In the genomic region with DNA sequence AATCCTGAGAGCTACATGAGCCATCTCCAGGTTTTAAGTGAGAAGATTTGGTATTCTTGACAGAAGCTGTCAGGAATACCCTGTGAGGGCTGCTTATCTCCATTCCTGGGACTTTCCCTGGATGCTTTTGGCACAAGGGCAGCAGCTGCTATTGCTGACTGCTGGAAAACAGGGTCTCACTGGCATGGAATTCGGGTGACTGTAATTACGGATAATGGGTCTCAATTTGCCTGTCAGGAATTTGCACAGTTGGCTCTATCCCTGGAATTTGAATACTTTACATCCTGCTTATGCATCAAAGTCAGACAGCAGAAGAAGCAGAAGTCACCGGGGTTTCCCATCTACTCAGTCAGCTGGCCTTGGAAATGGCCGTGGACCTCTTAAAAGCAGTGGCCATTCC, we compare ENCODE assay signal across 14 cellular contexts. TPM values are rescaled to one million over a fixed set of nuclear protein-coding genes. Genes with fewer than 3 reads are reported as not detected.
DNase-seq lines count a peak whose midpoint lies in the region; ATAC-seq, FAIRE-seq and TF ChIP-seq lines count a peak whose summit lies in the region.
"Had no signal": no experiment of that assay in that cellular context is flagged by ENCODE, and none has a peak within 500 bp of the region (broad histone marks: within the 10 kb centered on the region; RNA-seq: fewer than 3 reads in every experiment).

No MANE protein-coding gene starts in this region.

- H3K79me2 ChIP-seq in osteoblast (ENCODE audit: insufficient read depth, low read length): no peaks in the 10 kb centered on the region

- H3K4me2 ChIP-seq in osteoblast (ENCODE audit: insufficient read depth, low read length): peak overlapping the region; percentile 41
- H3K4me2 ChIP-seq: KMS-11 had no signal

- H3K27ac ChIP-seq in esophagus muscularis mucosa (replicated peaks in 1 of 4) (peak overlapping the region in 3 of 4 donors; percentile 13 to 36 (median 24)), osteoblast (ENCODE audit: low read depth, low read length) (no peak overlapping the region)
- H3K27ac ChIP-seq: coronary artery, KMS-11 had no signal

- H3K27me3 ChIP-seq in esophagus muscularis mucosa: no peaks in the 10 kb centered on the region
- no peaks in the 10 kb centered on the region for H3K27me3 ChIP-seq in osteoblast (ENCODE audit: insufficient read depth, low read length)

- no peak for TF ChIP-seq CTCF in esophagus muscularis mucosa (IDR thresholded peaks at IDR 0.05)
- no peak for TF ChIP-seq CTCF in osteoblast (IDR thresholded peaks at IDR 0.05; ENCODE audit: extremely low read depth, low read depth, low read length)

- H4K20me1 ChIP-seq in osteoblast (ENCODE audit: insufficient read depth, low read length): no peaks in the 10 kb centered on the region

- FAIRE-seq in G401.6 (lab: Jason Lieb, UNC) (peak; percentile 55), RCC 7860 (lab: Jason Lieb, UNC) (peak; percentile 50)
- FAIRE-seq: GM12892 had no signal

- H3K4me1 ChIP-seq in esophagus muscularis mucosa: peaks cover 27 to 38% (median 32%) of the 10 kb centered on the region in 4 donors
- H3K4me1 ChIP-seq in osteoblast (ENCODE audit: insufficient read depth, low read length): peaks cover 20% of the 10 kb centered on the region

- H3K36me3 ChIP-seq in esophagus muscularis mucosa (no peaks in the 10 kb centered on the region), osteoblast (ENCODE audit: insufficient read depth, low read length) (no peaks in the 10 kb centered on the region)

- ATAC-seq in HG03196 (IDR thresholded peaks at IDR 0.05; ENCODE audit: unreplicated experiment) (no peak), esophagus mucosa (no peak)
- ATAC-seq: activated CD8-positive, alpha-beta T cell treated with anti-CD3 and anti-CD28 coated beads, Interleukin-2, amount 10 ng/mL, durations not matched to agents 7 days and 5 days; HCT116 had no signal

- TF ChIP-seq POLR2A in esophagus muscularis mucosa (IDR thresholded peaks at IDR 0.05; ENCODE audit: low read depth): no peak

- intact Hi-C loops in esophagus muscularis mucosa (cut with DNase I): no loop called here

- WGBS in esophagus muscularis mucosa: 47% methylated on average over 3 of the region's 4 CpGs

- H2AFZ ChIP-seq in osteoblast (ENCODE audit: low read length): no peak overlapping the region

- TF ChIP-seq EP300 in esophagus muscularis mucosa (IDR thresholded peaks at IDR 0.05): no peak

- DNase-seq in RCC 7860 (ENCODE audit: low spot score) (peak; percentile 94), esophagus muscularis mucosa (ENCODE audit: extremely low spot score) (no peak), osteoblast (ENCODE audit: insufficient read length, low spot score, missing footprints) (peak; percentile 63), NCI-H1092 (lab: John Stamatoyannopoulos, UW) (no peak)
- DNase-seq: activated CD8-positive, alpha-beta T cell treated with anti-CD3 and anti-CD28 coated beads, Interleukin-2, amount 10 ng/mL, durations not matched to agents 7 days and 5 days; activated naive CD4-positive, alpha-beta T cell treated with anti-CD3 and anti-CD28 coated beads, Interleukin-2, amount 50 U/mL, for 16 hours; NCI-H2107 had no signal

- no peaks in the 10 kb centered on the region for H3K9me3 ChIP-seq in esophagus muscularis mucosa
- H3K9me3 ChIP-seq in osteoblast (ENCODE audit: low read depth, low read length): no peaks in the 10 kb centered on the region

- H3K4me3 ChIP-seq in esophagus muscularis mucosa (no peak overlapping the region), osteoblast (ENCODE audit: insufficient read depth, low read length) (no peak overlapping the region)
- H3K4me3 ChIP-seq: coronary artery had no signal

RNA-seq across cellular contexts. Expression of gene AKAP13, which starts 26.0 kb away (rescaled TPM):
- total RNA-seq in esophagus muscularis mucosa (100 to 1,000 TPM; 232 to 323 (median 284) TPM), osteoblast (77.1 and 80.7 TPM in 2 replicates), esophagus mucosa (84.9 TPM)

Comparison
In these comparisons a context has a peak if more than half of its experiments do, and no peak if none do; other contexts are left out.
1. DNase-seq: peak in RCC 7860 (single experiment) and osteoblast (single experiment); none in esophagus muscularis mucosa (single experiment) and NCI-H1092 (single experiment).